ENCODE assay signal across 17 cellular contexts in the genomic region with DNA sequence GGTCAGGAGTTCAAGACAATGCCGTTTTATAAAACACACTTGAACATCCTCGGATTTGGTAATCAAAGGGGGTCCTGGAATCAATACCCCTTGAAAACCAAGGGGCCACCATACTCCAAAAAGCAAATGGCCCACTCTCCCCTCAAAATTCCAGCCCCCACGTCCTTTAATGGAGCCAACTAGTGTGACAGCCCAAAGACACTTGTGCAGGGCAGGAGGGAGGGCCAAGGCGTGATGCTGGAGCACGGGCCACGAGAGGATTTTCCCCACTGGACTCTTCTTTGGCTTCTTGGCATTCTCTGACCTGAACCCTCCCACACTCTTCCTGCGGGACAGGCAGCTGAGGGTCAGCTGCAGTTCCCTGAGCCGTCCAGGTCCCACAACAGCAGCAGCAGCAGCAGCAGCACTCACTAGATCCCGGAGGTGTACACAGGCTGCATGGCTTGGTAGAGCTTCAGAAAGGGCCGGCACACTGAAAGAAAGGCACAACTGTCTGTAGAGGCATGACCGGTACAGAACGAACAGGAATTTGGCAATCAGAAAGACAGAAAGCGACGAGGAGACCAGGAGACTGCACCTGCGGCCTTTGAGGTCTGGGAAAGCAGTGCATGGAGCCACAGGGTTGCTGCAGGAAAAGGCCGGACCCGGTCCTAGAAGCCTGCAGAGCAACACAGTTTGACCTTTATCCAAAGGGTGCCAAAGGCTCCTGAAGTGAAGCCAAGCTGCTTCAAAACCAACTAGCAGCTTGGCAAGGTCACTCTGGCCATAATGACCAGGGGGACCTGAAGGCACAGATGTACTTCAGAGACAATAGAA.
DNase-seq lines count a peak whose midpoint lies in the region; ATAC-seq and TF ChIP-seq lines count a peak whose summit lies in the region.
"Had no signal": no experiment of that assay in that cellular context is flagged by ENCODE, and none has a peak within 500 bp of the region (broad histone marks: within the 10 kb centered on the region; RNA-seq: fewer than 3 reads in every experiment).

No MANE protein-coding gene starts in this region.

- no peak overlapping the region for H3K4me3 ChIP-seq in right atrium auricular region
- no peak overlapping the region for H3K4me3 ChIP-seq in sigmoid colon

- intact Hi-C loops in Right ventricle myocardium superior (cut with DNase I) (no loop called here), left ventricle myocardium superior (cut with micrococcal nuclease) (no loop called here), sigmoid colon (cut with DNase I) (no loop called here)

- H3K36me3 ChIP-seq in right atrium auricular region (peaks cover 10% of the 10 kb centered on the region), sigmoid colon (peaks cover 0 to 30% (median 3%) of the 10 kb centered on the region in 4 donors)

- 93 to 94% methylated on average over 17 of the region's 17 CpGs for WGBS in sigmoid colon, 2 donors

- TF ChIP-seq POLR2A in sigmoid colon (IDR thresholded peaks at IDR 0.05), result no peak

- H3K27me3 ChIP-seq in right atrium auricular region (no peaks in the 10 kb centered on the region), sigmoid colon (no peaks in the 10 kb centered on the region)

- TF ChIP-seq EP300 in sigmoid colon (IDR thresholded peaks at IDR 0.05), result no peak

- peaks cover 14% of the 10 kb centered on the region for H3K4me1 Mint-ChIP-seq in nephron progenitor cell
- H3K4me1 Mint-ChIP-seq: IgD-negative memory B cell had no signal

- peaks cover 5% of the 10 kb centered on the region for H3K27me3 Mint-ChIP-seq in nephron progenitor cell (ENCODE audit: low read depth, poor library complexity)
- H3K27me3 Mint-ChIP-seq: IgD-negative memory B cell had no signal

- no peak overlapping the region for H3K27ac ChIP-seq in right atrium auricular region
- H3K27ac ChIP-seq in sigmoid colon, result no peak overlapping the region
- H3K27ac ChIP-seq: KMS-11 had no signal

- peaks cover 58% of the 10 kb centered on the region for H3K36me3 Mint-ChIP-seq in nephron progenitor cell (ENCODE audit: low read depth)

- H3K4me1 ChIP-seq in right atrium auricular region (peaks cover 0 to under 1% of the 10 kb centered on the region in 2 donors), sigmoid colon (peaks cover 0 to 6% (median 0%) of the 10 kb centered on the region in 4 donors)

- peak overlapping the region; percentile 88 for H3K27ac Mint-ChIP-seq in nephron progenitor cell

- DNase-seq in Right ventricle myocardium superior (no peak), right atrium auricular region (ENCODE audit: low spot score) (no peak), left ventricle myocardium superior (no peak), nephron progenitor cell (no peak), sigmoid colon (peak; percentile 40), NCI-H187 treated with DMSO at 0.1 percent for 48 hours (lab: John Stamatoyannopoulos, UW) (no peak)
- DNase-seq in stimulated activated CD8-positive, alpha-beta memory T cell treated with anti-CD3 and anti-CD28 coated beads, Interleukin-4, amount 100 ng/mL, for 48 hours, result no peak
- DNase-seq: GOT3, HCEC 1CT, MM.1S, NCI-H2029 treated with DMSO at 0.1 percent for 48 hours, NCI-H69, RPMI8226, SHP77 treated with DMSO at 0.1 percent for 48 hours had no signal

- ATAC-seq in Right ventricle myocardium superior (ENCODE audit: poor library complexity) (peak; percentile 60), left ventricle myocardium superior (peak; percentile 46), HG02759 (IDR thresholded peaks at IDR 0.05; ENCODE audit: unreplicated experiment) (no peak)

- TF ChIP-seq CTCF in right atrium auricular region (IDR thresholded peaks at IDR 0.05) (no peak), nephron progenitor cell (IDR thresholded peaks at IDR 0.05) (no peak), sigmoid colon (IDR thresholded peaks at IDR 0.05) (no peak)

- no peaks in the 10 kb centered on the region for H3K9me3 Mint-ChIP-seq in nephron progenitor cell
- H3K9me3 Mint-ChIP-seq: IgD-negative memory B cell had no signal

- H3K9me3 ChIP-seq in right atrium auricular region (no peaks in the 10 kb centered on the region), sigmoid colon (no peaks in the 10 kb centered on the region)

- no peak overlapping the region for H3K4me3 Mint-ChIP-seq in nephron progenitor cell
- H3K4me3 Mint-ChIP-seq: IgD-negative memory B cell had no signal
